Comparison of ENCODE assay signal across 27 cellular contexts in the genomic region with DNA sequence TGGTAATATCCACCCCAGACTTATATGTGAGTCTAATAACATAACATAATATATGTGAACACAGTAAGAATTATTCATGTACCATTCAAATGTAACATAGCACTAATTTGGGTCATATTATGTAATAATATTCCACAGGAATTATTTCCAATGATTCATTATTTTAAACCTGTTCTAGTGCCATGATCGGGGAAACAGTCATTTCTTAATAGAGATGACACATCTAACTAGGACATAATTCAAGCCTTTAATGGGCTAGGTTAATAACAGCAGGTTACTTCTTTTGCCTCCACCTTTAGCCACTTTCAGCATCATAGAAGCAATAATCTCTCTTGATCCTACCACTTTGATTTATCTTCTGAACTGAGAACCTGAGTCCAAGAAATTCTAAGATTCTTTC. TPM values are rescaled to one million over a fixed set of nuclear protein-coding genes. Genes with fewer than 3 reads are reported as not detected.
DNase-seq lines count a peak whose midpoint lies in the region; ATAC-seq, FAIRE-seq and TF ChIP-seq lines count a peak whose summit lies in the region.
"Had no signal": no experiment of that assay in that cellular context is flagged by ENCODE, and none has a peak within 500 bp of the region (broad histone marks: within the 10 kb centered on the region; RNA-seq: fewer than 3 reads in every experiment).

No MANE protein-coding gene starts in this region.

- no peaks in the 10 kb centered on the region for H3K36me3 Mint-ChIP-seq in memory B cell
- H3K36me3 Mint-ChIP-seq: CD14-positive monocyte had no signal

- H2AFZ ChIP-seq in PC-3 (ENCODE audit: low read length) = no peak overlapping the region
- H2AFZ ChIP-seq: GM23248 had no signal

- no peaks in the 10 kb centered on the region for H3K27me3 Mint-ChIP-seq in memory B cell
- H3K27me3 Mint-ChIP-seq: CD4-positive, alpha-beta T cell had no signal

- DNase-seq in PC-3 = peak; percentile 60
- peak; percentile 62 for DNase-seq in bronchial epithelial cell (ENCODE audit: low read depth)
- no peak for DNase-seq in memory B cell (ENCODE audit: low spot score in 2 of 2)
- DNase-seq in left ventricle myocardium inferior = no peak
- DNase-seq in posterior cingulate gyrus = no peak
- DNase-seq in SIG-M5 (lab: John Stamatoyannopoulos, UW) = no peak
- DNase-seq: 8988T; ACHN; AML-193; BE2C; CD4-positive, alpha-beta T cell; CD8-positive, alpha-beta memory T cell; DMS 273 treated with DMSO at 0.1 percent for 48 hours; DMS79; EL; GDM1; GM23248; H7; HCEC 1CT had no signal

- no peaks in the 10 kb centered on the region for H3K9me3 Mint-ChIP-seq in memory B cell
- H3K9me3 Mint-ChIP-seq: CD4-positive, alpha-beta T cell; CD8-positive, alpha-beta memory T cell had no signal

- no TSS peak for BruUV-seq in PC-3 (replicated peaks; lab: Mats Ljungman, UMichigan)

- no peak for FAIRE-seq in bronchial epithelial cell (lab: Jason Lieb, UNC)
- FAIRE-seq: A549, D721Med, GM12878, GM19239, H1 had no signal

- no peaks in the 10 kb centered on the region; the same call in 1 of the 2 replicates for H3K9me2 ChIP-seq in PC-3 (replicated peaks; ENCODE audit: low read length)

- H3K4me3 Mint-ChIP-seq in memory B cell = no peak overlapping the region
- H3K4me3 Mint-ChIP-seq: CD14-positive monocyte; CD4-positive, alpha-beta T cell; CD8-positive, alpha-beta memory T cell had no signal

- H3K36me3 ChIP-seq in PC-3 (ENCODE audit: low read depth, low read length) (no peaks in the 10 kb centered on the region), bronchial epithelial cell (ENCODE audit: control insufficient read depth, insufficient read depth, low read length) (no peaks in the 10 kb centered on the region), left ventricle myocardium inferior (peaks cover 13% of the 10 kb centered on the region)
- H3K36me3 ChIP-seq: BE2C; BLaER1 treated with 17β-estradiol and CSF1 and Interleukin-3, amounts not matched to agents 10 nM and 100 nM had no signal

- H3K27me3 ChIP-seq in PC-3 (ENCODE audit: low read length) = no peaks in the 10 kb centered on the region
- H3K27me3 ChIP-seq in bronchial epithelial cell (ENCODE audit: control insufficient read depth, insufficient read depth, low read length) = no peaks in the 10 kb centered on the region
- no peaks in the 10 kb centered on the region for H3K27me3 ChIP-seq in left ventricle myocardium inferior (ENCODE audit: low read depth)
- H3K27me3 ChIP-seq: BE2C; BLaER1 treated with 17β-estradiol and CSF1 and Interleukin-3, amounts not matched to agents 10 nM and 100 nM had no signal

- H3K9ac ChIP-seq in PC-3 (ENCODE audit: low read length) = no peak overlapping the region
- H3K9ac ChIP-seq: BLaER1 treated with 17β-estradiol and CSF1 and Interleukin-3, amounts not matched to agents 10 nM and 100 nM; GM23248 had no signal

- intact Hi-C loops in PC-3 (cut with micrococcal nuclease) = no loop called here
- intact Hi-C loops in left ventricle myocardium inferior (cut with micrococcal nuclease) = no loop called here
- intact Hi-C loops in posterior cingulate gyrus (cut with DNase I) = no loop called here

- peak overlapping the region; percentile 18 for H3K27ac Mint-ChIP-seq in memory B cell
- H3K27ac Mint-ChIP-seq: CD14-positive monocyte; CD4-positive, alpha-beta T cell; CD8-positive, alpha-beta memory T cell had no signal

- H4K20me1 ChIP-seq in PC-3 (ENCODE audit: low read length) = no peaks in the 10 kb centered on the region
- H4K20me1 ChIP-seq: BLaER1 treated with 17β-estradiol and CSF1 and Interleukin-3, amounts not matched to agents 10 nM and 100 nM had no signal

- CTCF ChIA-PET in PC-3 (lab: Charles Lee) = no interaction called here

- H3K79me2 ChIP-seq in PC-3 (ENCODE audit: low read length) = no peaks in the 10 kb centered on the region

- peak; percentile 30 for ATAC-seq in PC-3
- ATAC-seq in esophagus mucosa = peak; percentile 63
- ATAC-seq in memory B cell (ENCODE audit: low read depth) = no peak
- ATAC-seq: A549, GM12878 had no signal

- no peak overlapping the region for H3K4me3 ChIP-seq in PC-3 (ENCODE audit: low read length)
- no peak overlapping the region for H3K4me3 ChIP-seq in bronchial epithelial cell (ENCODE audit: low read depth, low read length)
- no peak overlapping the region for H3K4me3 ChIP-seq in left ventricle myocardium inferior
- H3K4me3 ChIP-seq: A549; BLaER1 treated with 17β-estradiol and CSF1 and Interleukin-3, amounts not matched to agents 10 nM and 100 nM; GM12878; GM23248 had no signal

- H3F3A ChIP-seq in PC-3 (ENCODE audit: low read length, unreplicated experiment) = no peaks in the 10 kb centered on the region

- H3K4me2 ChIP-seq in PC-3 (ENCODE audit: low read length) = no peak overlapping the region
- H3K4me2 ChIP-seq: A549; BLaER1 treated with 17β-estradiol and CSF1 and Interleukin-3, amounts not matched to agents 10 nM and 100 nM had no signal

- POLR2A ChIA-PET in PC-3 (lab: Charles Lee; ENCODE audit: unreplicated experiment) = interaction anchor here (0.6 kb wide), 1 partner anchor 70 kb away, joined by 6 read pairs; no protein-coding TSS in a partner anchor

- H3K4me1 ChIP-seq in PC-3 (ENCODE audit: insufficient read depth, low read length) (peaks cover 31% of the 10 kb centered on the region), left ventricle myocardium inferior (peaks cover 4% of the 10 kb centered on the region)
- H3K4me1 ChIP-seq: A549, BE2C had no signal

- H3K9me3 ChIP-seq in PC-3 (ENCODE audit: low read length) = no peaks in the 10 kb centered on the region
- no peaks in the 10 kb centered on the region for H3K9me3 ChIP-seq in left ventricle myocardium inferior (replicated peaks)
- H3K9me3 ChIP-seq: A549, BE2C had no signal

- H3K27ac ChIP-seq in PC-3 (ENCODE audit: low read length) = no peak overlapping the region
- H3K27ac ChIP-seq in left ventricle myocardium inferior (replicated peaks) = no peak overlapping the region
- H3K27ac ChIP-seq: A549; BLaER1 treated with 17β-estradiol and CSF1 and Interleukin-3, amounts not matched to agents 10 nM and 100 nM; GM23248 had no signal

- TF ChIP-seq CTCF in PC-3 (conservative IDR thresholded peaks at IDR 0.05; ENCODE audit: low read depth, low read length) (no peak), bronchial epithelial cell (IDR thresholded peaks at IDR 0.05; ENCODE audit: insufficient read depth, low read length, severe bottlenecking) (no peak), left ventricle myocardium inferior (IDR thresholded peaks at IDR 0.05; ENCODE audit: borderline replicate concordance) (no peak)

- peaks cover 3% of the 10 kb centered on the region for H3K4me1 Mint-ChIP-seq in memory B cell
- H3K4me1 Mint-ChIP-seq: CD8-positive, alpha-beta memory T cell had no signal

RNA-seq across cellular contexts. Expression of a gene that starts 12.3 kb away (rescaled TPM):
- total RNA-seq in PC-3 (2014; rRNA removed) (not detected in 2 replicates), bronchial epithelial cell (not detected in 2 replicates), esophagus mucosa (not detected), left ventricle myocardium inferior (not detected)
- total RNA-seq: CD4-positive, alpha-beta T cell; CD8-positive, alpha-beta memory T cell; GM12878; GM23248; H1; H7 had no signal

RNA-seq across cellular contexts. Expression of a gene that starts 35.5 kb away (rescaled TPM):
- total RNA-seq in PC-3 (2014; rRNA removed) = 0.15 TPM in 1 of 2 replicates, not detected in the other
- total RNA-seq in bronchial epithelial cell = 13.7 and 23.4 TPM in 2 replicates
- total RNA-seq in esophagus mucosa = 138 TPM
- total RNA-seq in left ventricle myocardium inferior = not detected
- total RNA-seq: CD4-positive, alpha-beta T cell; CD8-positive, alpha-beta memory T cell; GM12878; GM23248; H1; H7 had no signal

RNA-seq across cellular contexts. Expression of a gene that starts 36.1 kb away (rescaled TPM):
- total RNA-seq in PC-3 (2014; rRNA removed) = 42.7 and 52.3 TPM in 2 replicates
- total RNA-seq in bronchial epithelial cell = 32.9 and 41.0 TPM in 2 replicates
- total RNA-seq in esophagus mucosa = 22.4 TPM
- 38.0 TPM for total RNA-seq in left ventricle myocardium inferior

Comparison
In these comparisons a context has a peak if more than half of its experiments do, and no peak if none do; other contexts are left out.
1. DNase-seq: peak in PC-3 (single experiment) and bronchial epithelial cell (single experiment); none in memory B cell (0 of 2), left ventricle myocardium inferior (single experiment), posterior cingulate gyrus (0 of 10) and SIG-M5 (single experiment).
2. RNA of a gene that starts 35.5 kb away (total RNA-seq): 138 TPM in esophagus mucosa (single experiment) and 13.7 to 23.4 TPM in bronchial epithelial cell; 0.15 TPM in PC-3 and not detected in left ventricle myocardium inferior (single experiment); every median in the first group is over 10 times any median in the second.